ENCODE assay signal across 21 cellular contexts in genomic region chr5:80504833-80505232, GRCh38. TPM values are rescaled to one million over a fixed set of nuclear protein-coding genes. Genes with fewer than 3 reads are reported as not detected.
A peak's percentile ranks its signal among the peaks of the same experiment; 100 is the strongest.
DNase-seq lines count a peak whose midpoint lies in the region; ATAC-seq and TF ChIP-seq lines count a peak whose summit lies in the region.
"Had no signal": no experiment of that assay in that cellular context is flagged by ENCODE, and none has a peak within 500 bp of the region (broad histone marks: within the 10 kb centered on the region; RNA-seq: fewer than 3 reads in every experiment).

No MANE protein-coding gene starts in this region.

- H3K27me3 ChIP-seq in Loucy (ENCODE audit: insufficient read depth, low read length, poor library complexity, severe bottlenecking): no peaks in the 10 kb centered on the region
- H3K27me3 ChIP-seq in neutrophil: no peaks in the 10 kb centered on the region
- H3K27me3 ChIP-seq: BE2C had no signal

- H3K4me1 ChIP-seq in Loucy (ENCODE audit: insufficient read depth, low read length, poor library complexity, severe bottlenecking) (no peaks in the 10 kb centered on the region), neutrophil (ENCODE audit: control insufficient read depth in 1 of 2, insufficient read depth in 1 of 2, low read depth in 1 of 2, low read length in 1 of 2) (peaks cover 53 to 54% of the 10 kb centered on the region in 2 experiments)
- H3K4me1 ChIP-seq: BE2C, HAP-1 had no signal

- H3K4me3 ChIP-seq in Loucy (ENCODE audit: low read length, poor library complexity, severe bottlenecking) (no peak overlapping the region), neutrophil (ENCODE audit: low read depth in 1 of 2, low read length in 1 of 2) (no peak overlapping the region)
- H3K4me3 ChIP-seq: HAP-1 had no signal

- intact Hi-C loops in CD14-positive monocyte (cut with micrococcal nuclease): no loop called here

- no peaks in the 10 kb centered on the region for H3K27me3 Mint-ChIP-seq in T-helper 1 cell treated with Interleukin-12 subunit alpha and Interleukin-12 subunit beta and Interleukin-4 antibody, amounts not matched to agents 30 μg/mL and 1 μg/mL, for 36 hours (ENCODE audit: low read depth)
- H3K27me3 Mint-ChIP-seq in CD14-positive monocyte (ENCODE audit: low read depth in 3 of 3): no peaks in the 10 kb centered on the region
- H3K27me3 Mint-ChIP-seq in type B pancreatic cell: no peaks in the 10 kb centered on the region
- H3K27me3 Mint-ChIP-seq: CD4-positive, alpha-beta T cell had no signal

- no peak for ATAC-seq in activated naive CD4-positive, alpha-beta T cell treated with anti-CD3 and anti-CD28 coated beads, Interleukin-2, amount 50 U/mL, for 72 hours
- ATAC-seq in GM18520 (IDR thresholded peaks at IDR 0.05; ENCODE audit: unreplicated experiment): no peak

- H4K20me1 ChIP-seq in Loucy (ENCODE audit: insufficient read depth, low read length, poor library complexity, severe bottlenecking): no peaks in the 10 kb centered on the region

- H3F3A ChIP-seq in Loucy (ENCODE audit: low read depth): no peaks in the 10 kb centered on the region

- no peaks in the 10 kb centered on the region for H3K9me3 Mint-ChIP-seq in T-helper 1 cell treated with Interleukin-12 subunit alpha and Interleukin-12 subunit beta and Interleukin-4 antibody, amounts not matched to agents 30 μg/mL and 1 μg/mL, for 36 hours
- H3K9me3 Mint-ChIP-seq in CD14-positive monocyte (peaks cover 0 to 3% (median 0%) of the 10 kb centered on the region in 7 donors), type B pancreatic cell (no peaks in the 10 kb centered on the region)
- peaks cover 0 to 5% of the 10 kb centered on the region in 2 donors for H3K9me3 Mint-ChIP-seq in activated naive CD4-positive, alpha-beta T cell treated with anti-CD3 and anti-CD28 coated beads, Interleukin-2, amount 50 U/mL, for 72 hours
- H3K9me3 Mint-ChIP-seq: CD4-positive, alpha-beta T cell; HFFc6 had no signal

- no peak for DNase-seq in T-helper 1 cell
- DNase-seq in CD14-positive monocyte (ENCODE audit: low spot score): no peak
- DNase-seq in activated naive CD4-positive, alpha-beta T cell treated with anti-CD3 and anti-CD28 coated beads, Interleukin-2, amount 50 U/mL, for 72 hours (ENCODE audit: low spot score in 2 of 2): no peak
- DNase-seq in type B pancreatic cell (ENCODE audit: extremely low spot score, unreplicated experiment): no peak
- DNase-seq: AML-193; BE2C; CD4-positive, alpha-beta T cell; CD8-positive, alpha-beta memory T cell; DMS 273 treated with DMSO at 0.1 percent for 48 hours; DMS53; DMS79 treated with DMSO at 0.1 percent for 48 hours; GF-D8; GOT3; HFFc6 had no signal

- H3K4me2 ChIP-seq in Loucy (ENCODE audit: low read depth, low read length, poor library complexity, severe bottlenecking): no peak overlapping the region

- H3K4me3 Mint-ChIP-seq in T-helper 1 cell treated with Interleukin-12 subunit alpha and Interleukin-12 subunit beta and Interleukin-4 antibody, amounts not matched to agents 30 μg/mL and 1 μg/mL, for 36 hours: no peak overlapping the region
- H3K4me3 Mint-ChIP-seq in CD14-positive monocyte (no peak overlapping the region), type B pancreatic cell (no peak overlapping the region)
- H3K4me3 Mint-ChIP-seq: CD4-positive, alpha-beta T cell; CD8-positive, alpha-beta memory T cell; HFFc6 had no signal

- peaks cover 2% of the 10 kb centered on the region for H3K4me1 Mint-ChIP-seq in T-helper 1 cell treated with Interleukin-12 subunit alpha and Interleukin-12 subunit beta and Interleukin-4 antibody, amounts not matched to agents 30 μg/mL and 1 μg/mL, for 36 hours (ENCODE audit: low read depth)
- H3K4me1 Mint-ChIP-seq in CD14-positive monocyte (peaks cover 45% of the 10 kb centered on the region), type B pancreatic cell (ENCODE audit: unreplicated experiment) (no peaks in the 10 kb centered on the region)

- 0 out of 2 replicates have a peak overlapping the region, but pooled peaks have one; percentile 48 for H2AFZ ChIP-seq in Loucy (ENCODE audit: low read length)

- no peaks in the 10 kb centered on the region for H3K79me2 ChIP-seq in Loucy (ENCODE audit: insufficient read depth, low read length)

- no peaks in the 10 kb centered on the region for H3K9me2 ChIP-seq in Loucy (replicated peaks; ENCODE audit: low read depth, low read length)

- H3K9ac ChIP-seq in Loucy (ENCODE audit: low read depth, low read length, poor library complexity, severe bottlenecking): no peak overlapping the region

- H3K27ac ChIP-seq in neutrophil: peak overlapping the region; percentile 73
- H3K27ac ChIP-seq: 22Rv1, C4-2B had no signal

- TF ChIP-seq CTCF in CD14-positive monocyte (IDR thresholded peaks at IDR 0.05) (no peak), Loucy (conservative IDR thresholded peaks at IDR 0.05; ENCODE audit: low read length) (no peak), neutrophil (IDR thresholded peaks at IDR 0.05) (no peak), type B pancreatic cell (conservative IDR thresholded peaks at IDR 0.05) (no peak)

- no peaks in the 10 kb centered on the region for H3K36me3 Mint-ChIP-seq in T-helper 1 cell treated with Interleukin-12 subunit alpha and Interleukin-12 subunit beta and Interleukin-4 antibody, amounts not matched to agents 30 μg/mL and 1 μg/mL, for 36 hours (ENCODE audit: low read depth)
- H3K36me3 Mint-ChIP-seq in CD14-positive monocyte (peaks cover 16 to 38% of the 10 kb centered on the region in 2 donors), type B pancreatic cell (peaks cover 2% of the 10 kb centered on the region)
- H3K36me3 Mint-ChIP-seq in activated naive CD4-positive, alpha-beta T cell treated with anti-CD3 and anti-CD28 coated beads, Interleukin-2, amount 50 U/mL, for 72 hours: no peaks in the 10 kb centered on the region
- H3K36me3 Mint-ChIP-seq: CD8-positive, alpha-beta memory T cell had no signal

- H3K36me3 ChIP-seq in Loucy (ENCODE audit: insufficient read depth, low read length) (no peaks in the 10 kb centered on the region), neutrophil (no peaks in the 10 kb centered on the region)
- H3K36me3 ChIP-seq: BE2C, HAP-1 had no signal

- H3K9me3 ChIP-seq in Loucy (ENCODE audit: insufficient read depth, low read depth, low read length): no peaks in the 10 kb centered on the region
- no peaks in the 10 kb centered on the region for H3K9me3 ChIP-seq in neutrophil
- H3K9me3 ChIP-seq: BE2C, HAP-1 had no signal

- peak overlapping the region; percentile 9 for H3K27ac Mint-ChIP-seq in T-helper 1 cell treated with Interleukin-12 subunit alpha and Interleukin-12 subunit beta and Interleukin-4 antibody, amounts not matched to agents 30 μg/mL and 1 μg/mL, for 36 hours
- H3K27ac Mint-ChIP-seq in CD14-positive monocyte (peak overlapping the region; percentile 16 to 86 (median 65)), type B pancreatic cell (no peak overlapping the region)
- H3K27ac Mint-ChIP-seq in activated naive CD4-positive, alpha-beta T cell treated with anti-CD3 and anti-CD28 coated beads, Interleukin-2, amount 50 U/mL, for 72 hours: no peak overlapping the region
- H3K27ac Mint-ChIP-seq: CD8-positive, alpha-beta memory T cell; HFFc6 had no signal

RNA-seq across cellular contexts. Expression of gene FAM151B, which starts 16.9 kb away (rescaled TPM):
- 1 to 10 TPM; 3.2 to 4.5 TPM for polyA plus RNA-seq in CD14-positive monocyte
- total RNA-seq in activated naive CD4-positive, alpha-beta T cell treated with anti-CD3 and anti-CD28 coated beads, Interleukin-2, amount 50 U/mL, for 72 hours: under 1 TPM; 0.14 to 0.52 TPM
- 2.9 and 3.0 TPM in 2 replicates for total RNA-seq in type B pancreatic cell (ENCODE audit: low replicate concordance)
- polyA plus RNA-seq: CD8-positive, alpha-beta memory T cell had no signal

Comparison
In these comparisons a context has a peak if more than half of its experiments do, and no peak if none do; other contexts are left out.
1. H3K27ac Mint-ChIP-seq: peak in T-helper 1 cell treated with Interleukin-12 subunit alpha and Interleukin-12 subunit beta and Interleukin-4 antibody, amounts not matched to agents 30 μg/mL and 1 μg/mL, for 36 hours (single experiment) and CD14-positive monocyte (7 of 7); none in activated naive CD4-positive, alpha-beta T cell treated with anti-CD3 and anti-CD28 coated beads, Interleukin-2, amount 50 U/mL, for 72 hours (0 of 2) and type B pancreatic cell (single experiment).